Comparison of ENCODE assay signal across 8 cellular contexts in genomic region chr18:3526421-3527354, GRCh38.
DNase-seq lines count a peak whose midpoint lies in the region; ATAC-seq lines count a peak whose summit lies in the region.

No MANE protein-coding gene starts in this region.

- no peaks in the 10 kb centered on the region for H3K27me3 ChIP-seq in HUES6 (ENCODE audit: control insufficient read depth, insufficient read depth, low read length)

- H3K9me3 ChIP-seq in HUES6 (ENCODE audit: control insufficient read depth, insufficient read depth, low read depth, low read length), result peaks cover 10% of the 10 kb centered on the region

- no peaks in the 10 kb centered on the region for H3K36me3 ChIP-seq in HUES6 (ENCODE audit: control insufficient read depth, insufficient read depth, low read length)

- peak overlapping the region; percentile 9 for H3K9ac ChIP-seq in HUES6 (ENCODE audit: low read length)

- ATAC-seq in GM19463 (IDR thresholded peaks at IDR 0.05; ENCODE audit: unreplicated experiment) (peak; percentile 71), left ventricle myocardium superior (peak; percentile 68)

- H3K4me1 ChIP-seq in HUES6 (ENCODE audit: control insufficient read depth, insufficient read depth, low read length), result peaks cover 28% of the 10 kb centered on the region

- H3K4me3 ChIP-seq in HUES6 (ENCODE audit: low read depth, low read length), result no peak overlapping the region; the same call in 1 of the 2 replicates

- intact Hi-C loops in left ventricle myocardium superior (cut with micrococcal nuclease), result no loop called here

- peak overlapping the region; percentile 34; the same call in 1 of the 2 replicates for H3K27ac ChIP-seq in HUES6 (ENCODE audit: low read depth, low read length)

- DNase-seq in COLO668 (lab: John Stamatoyannopoulos, UW; ENCODE audit: unreplicated experiment) (peak; percentile 80), SHP77 (lab: John Stamatoyannopoulos, UW) (peak; percentile 87 to 89), left ventricle myocardium superior (no peak), superior temporal gyrus (ENCODE audit: extremely low spot score) (peak; percentile 86), HK-2 (ENCODE audit: unreplicated experiment) (no peak), NCI-H774 (lab: John Stamatoyannopoulos, UW) (no peak)

Comparison
In these comparisons a context has a peak if more than half of its experiments do, and no peak if none do; other contexts are left out.
1. DNase-seq: peak in COLO668 (single experiment), SHP77 (2 of 2) and superior temporal gyrus (single experiment); none in left ventricle myocardium superior (single experiment), HK-2 (single experiment) and NCI-H774 (single experiment).